In genomic region chr2:42132066-42132965, GRCh38 we compare ENCODE assay signal across 8 cellular contexts. TPM values are rescaled to one million over a fixed set of nuclear protein-coding genes. Genes with fewer than 3 reads are reported as not detected.
DNase-seq lines count a peak whose midpoint lies in the region; ATAC-seq and TF ChIP-seq lines count a peak whose summit lies in the region.

No MANE protein-coding gene starts in this region.

- H3K27me3 ChIP-seq in DND-41 (ENCODE audit: insufficient read depth, low read length, poor library complexity): no peaks in the 10 kb centered on the region

- no peaks in the 10 kb centered on the region for H4K20me1 ChIP-seq in DND-41 (ENCODE audit: insufficient read depth, low read length)

- H3K36me3 Mint-ChIP-seq in chondrocyte (ENCODE audit: low read depth): no peaks in the 10 kb centered on the region
- H3K36me3 Mint-ChIP-seq in naive thymus-derived CD8-positive, alpha-beta T cell: no peaks in the 10 kb centered on the region

- TF ChIP-seq CTCF in DND-41 (IDR thresholded peaks at IDR 0.05; ENCODE audit: borderline replicate concordance, extremely low read depth, low read length, poor library complexity, severe bottlenecking) (no peak), chondrocyte (IDR thresholded peaks at IDR 0.05) (no peak), GM20000 (IDR thresholded peaks at IDR 0.05; ENCODE audit: extremely low read depth, missing control alignments) (no peak)

- H3K9me3 ChIP-seq in DND-41 (ENCODE audit: insufficient read depth, low read length, severe bottlenecking): no peaks in the 10 kb centered on the region

- no peaks in the 10 kb centered on the region for H3K79me2 ChIP-seq in DND-41 (ENCODE audit: insufficient read depth, low read length)

- H3K4me1 Mint-ChIP-seq in chondrocyte (ENCODE audit: low read depth): peaks cover 73% of the 10 kb centered on the region
- H3K4me1 Mint-ChIP-seq in naive thymus-derived CD8-positive, alpha-beta T cell: peaks cover 51 to 97% (median 93%) of the 10 kb centered on the region in 4 donors

- H3K4me3 Mint-ChIP-seq in chondrocyte (ENCODE audit: unreplicated experiment): peak overlapping the region; percentile 11
- H3K4me3 Mint-ChIP-seq in naive thymus-derived CD8-positive, alpha-beta T cell: peak overlapping the region; percentile 62 to 84 (median 75)

- H3K4me1 ChIP-seq in DND-41 (ENCODE audit: insufficient read depth, low read length): peaks cover 72% of the 10 kb centered on the region

- peak overlapping the region in 1 of 2 experiments; percentile 54; a peak in 2 of 4 replicates for H3K4me3 ChIP-seq in DND-41 (ENCODE audit: low read depth in 1 of 2, low read length in 2 of 2)

- H3K36me3 ChIP-seq in DND-41 (ENCODE audit: insufficient read depth, low read length): no peaks in the 10 kb centered on the region

- H3K4me2 ChIP-seq in DND-41 (ENCODE audit: insufficient read depth, low read length): peak overlapping the region; percentile 89

- no peaks in the 10 kb centered on the region for H3K27me3 Mint-ChIP-seq in chondrocyte (ENCODE audit: low read depth)
- no peaks in the 10 kb centered on the region for H3K27me3 Mint-ChIP-seq in naive thymus-derived CD8-positive, alpha-beta T cell

- no peak for ATAC-seq in DND-41 (ENCODE audit: insufficient read depth, low read depth)
- peak; percentile 1 to 10 for ATAC-seq in naive thymus-derived CD8-positive, alpha-beta T cell

- H3K9me3 Mint-ChIP-seq in chondrocyte (ENCODE audit: low read depth): no peaks in the 10 kb centered on the region
- H3K9me3 Mint-ChIP-seq in naive thymus-derived CD8-positive, alpha-beta T cell: no peaks in the 10 kb centered on the region

- H3K27ac ChIP-seq in DND-41 (ENCODE audit: low read length): peak overlapping the region; percentile 84

- H3K27ac Mint-ChIP-seq in chondrocyte (ENCODE audit: unreplicated experiment): peak overlapping the region; percentile 94
- peak overlapping the region; percentile 90 to 98 (median 96) for H3K27ac Mint-ChIP-seq in naive thymus-derived CD8-positive, alpha-beta T cell

- peak overlapping the region; percentile 73 for H2AFZ ChIP-seq in DND-41 (ENCODE audit: low read depth, low read length)

- peak overlapping the region; percentile 48 for H3K9ac ChIP-seq in DND-41 (ENCODE audit: low read depth, low read length)

- DNase-seq in DND-41: no peak
- DNase-seq in M059J (ENCODE audit: low read depth): peak; percentile 89
- DNase-seq in chondrocyte (ENCODE audit: low spot score): no peak
- no peak for DNase-seq in naive thymus-derived CD8-positive, alpha-beta T cell
- DNase-seq in T-helper 9 cell: no peak
- DNase-seq in iPS-NIHi7 (ENCODE audit: extremely low spot score): no peak
- no peak for DNase-seq in GM20000 (ENCODE audit: low spot score)
- no peak for DNase-seq in D341Med (ENCODE audit: low spot score)

- POLR2A ChIA-PET in naive thymus-derived CD8-positive, alpha-beta T cell (lab: Charles Lee): interaction anchor here (0.8 to 5.2 kb wide), 17 partner anchors 9 to 61 kb away, joined by 3 to 72 read pairs (median 6); no protein-coding TSS in a partner anchor

RNA-seq across cellular contexts. Expression of gene EML4, which starts 36.8 kb away (rescaled TPM):
- 27.5 and 36.7 TPM in 2 replicates for total RNA-seq in M059J (2014; rRNA removed; shearing (Covaris generic))
- 49.5 to 50.0 TPM (median 49.9 TPM) in 3 replicates for total RNA-seq in chondrocyte
- total RNA-seq in naive thymus-derived CD8-positive, alpha-beta T cell: 100 to 1,000 TPM; 108 to 111 TPM
- polyA plus RNA-seq in naive thymus-derived CD8-positive, alpha-beta T cell: 10 to 100 TPM; 37.8 to 48.1 (median 44.7) TPM
